ENCODE assay signal across 26 cellular contexts in the genomic region with DNA sequence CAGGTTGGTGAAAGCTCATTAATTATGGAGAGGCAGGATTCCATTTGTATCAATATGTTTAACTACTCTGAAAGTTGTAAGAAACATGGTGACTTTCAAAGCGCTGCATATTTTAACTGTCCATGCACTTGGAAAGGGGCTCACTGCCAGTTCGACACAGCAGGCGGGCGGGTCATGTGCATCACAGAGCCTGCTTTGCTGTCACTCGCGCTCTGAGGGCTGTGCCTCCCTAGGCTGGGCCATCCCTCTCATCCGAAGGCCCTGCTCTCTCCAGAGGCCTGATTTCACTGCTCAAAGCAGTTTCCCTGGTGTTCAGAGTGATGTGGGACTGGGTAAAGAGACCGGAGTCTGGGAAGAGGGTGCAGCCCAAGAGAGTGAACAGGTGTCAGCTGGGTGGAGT.
"Had no signal": no experiment of that assay in that cellular context is flagged by ENCODE, and none has a peak within 500 bp of the region (broad histone marks: within the 10 kb centered on the region; RNA-seq: fewer than 3 reads in every experiment).

No MANE protein-coding gene starts in this region.

- H3K36me3 ChIP-seq: pancreas, prostate gland, right lobe of liver, spleen, suprapubic skin, tibial artery, transverse colon had no signal

- H3K9me3 ChIP-seq: pancreas, prostate gland, right lobe of liver, suprapubic skin, testis had no signal

- ATAC-seq: naive thymus-derived CD8-positive, alpha-beta T cell; natural killer cell treated with Interleukin-12 subunit alpha and Interleukin-12 subunit beta and Interleukin-15 and Interleukin-18, amount 100 ng/mL, for 72 hours; pancreas; right cardiac atrium; stimulated activated effector memory CD8-positive, alpha-beta T cell treated with anti-CD3 and anti-CD28 coated beads, Interleukin-12 subunit alpha, Interleukin-12 subunit beta, amount 100 ng/mL, for 72 hours; stimulated activated naive CD8-positive, alpha-beta T cell treated with anti-CD3 and anti-CD28 coated beads, Interleukin-15, amount 100 ng/mL, for 72 hours; stimulated activated naive CD8-positive, alpha-beta T cell treated with anti-CD3 and anti-CD28 coated beads, Interleukin-15, Interleukin-2, amounts not matched to agents 100 U/mL and 50 U/mL, for 24 hours had no signal

- H3K36me3 Mint-ChIP-seq: naive B cell; naive thymus-derived CD8-positive, alpha-beta T cell; natural killer cell treated with Interleukin-12 subunit alpha and Interleukin-12 subunit beta and Interleukin-15 and Interleukin-18, amount 100 ng/mL, for 72 hours; stimulated activated effector memory CD8-positive, alpha-beta T cell treated with anti-CD3 and anti-CD28 coated beads, Interleukin-12 subunit alpha, Interleukin-12 subunit beta, amount 100 ng/mL, for 72 hours; type B pancreatic cell had no signal

- H3K9me3 Mint-ChIP-seq: type B pancreatic cell had no signal

- DNase-seq: naive B cell; naive thymus-derived CD8-positive, alpha-beta T cell; nephron progenitor cell; occipital lobe; pancreas; right lobe of liver; spleen; stimulated activated CD4-positive, alpha-beta T cell treated with anti-CD3 and anti-CD28 coated beads, Interleukin-12 subunit alpha, Interleukin-12 subunit beta, amount 100 ng/mL, for 4 hours; stimulated activated CD4-positive, alpha-beta T cell treated with anti-CD3 and anti-CD28 coated beads, Interleukin-1b, Interleukin-23, amount 100 ng/mL, for 48 hours; stimulated activated CD4-positive, alpha-beta T cell treated with anti-CD3 and anti-CD28 coated beads, Interleukin-4, amount 100 ng/mL, for 1 hour; stimulated activated naive CD4-positive, alpha-beta T cell; stimulated activated naive CD8-positive, alpha-beta T cell treated with anti-CD3 and anti-CD28 coated beads, Interleukin-15, amount 100 ng/mL, for 72 hours; stimulated activated naive CD8-positive, alpha-beta T cell treated with anti-CD3 and anti-CD28 coated beads, Interleukin-15, Interleukin-2, amounts not matched to agents 100 U/mL and 50 U/mL, for 24 hours; substantia nigra; testis; tibial artery; transverse colon had no signal

- H3K27me3 Mint-ChIP-seq: naive B cell; naive thymus-derived CD8-positive, alpha-beta T cell; natural killer cell treated with Interleukin-12 subunit alpha and Interleukin-12 subunit beta and Interleukin-15 and Interleukin-18, amount 100 ng/mL, for 72 hours; stimulated activated naive CD8-positive, alpha-beta T cell treated with anti-CD3 and anti-CD28 coated beads, Interleukin-15, amount 100 ng/mL, for 72 hours had no signal

- H3K27ac ChIP-seq: pancreas, prostate gland, right lobe of liver, skin epidermis, spleen, suprapubic skin, testis, tibial artery, transverse colon had no signal

- H3K4me2 ChIP-seq: smooth muscle cell had no signal

- H3K4me3 ChIP-seq: pancreas, prostate gland, right lobe of liver, skin epidermis, smooth muscle cell, spleen, suprapubic skin, testis, tibial artery, transverse colon had no signal

- H3K27ac Mint-ChIP-seq: naive B cell; naive thymus-derived CD8-positive, alpha-beta T cell; natural killer cell treated with Interleukin-12 subunit alpha and Interleukin-12 subunit beta and Interleukin-15 and Interleukin-18, amount 100 ng/mL, for 72 hours; nephron progenitor cell; stimulated activated effector memory CD8-positive, alpha-beta T cell treated with anti-CD3 and anti-CD28 coated beads, Interleukin-12 subunit alpha, Interleukin-12 subunit beta, amount 100 ng/mL, for 72 hours; stimulated activated naive CD8-positive, alpha-beta T cell treated with anti-CD3 and anti-CD28 coated beads, Interleukin-15, amount 100 ng/mL, for 72 hours; type B pancreatic cell had no signal

- H3K4me1 ChIP-seq: pancreas, prostate gland, right lobe of liver, spleen, suprapubic skin, testis, tibial artery, transverse colon had no signal

- H3K27me3 ChIP-seq: pancreas, right lobe of liver, spleen, suprapubic skin, testis, tibial artery, transverse colon had no signal

- H3K4me1 Mint-ChIP-seq: naive B cell; naive thymus-derived CD8-positive, alpha-beta T cell; nephron progenitor cell; neural crest cell; stimulated activated effector memory CD8-positive, alpha-beta T cell treated with anti-CD3 and anti-CD28 coated beads, Interleukin-12 subunit alpha, Interleukin-12 subunit beta, amount 100 ng/mL, for 72 hours; stimulated activated naive CD8-positive, alpha-beta T cell treated with anti-CD3 and anti-CD28 coated beads, Interleukin-15, amount 100 ng/mL, for 72 hours had no signal

- H3K4me3 Mint-ChIP-seq: naive B cell; naive thymus-derived CD8-positive, alpha-beta T cell; natural killer cell treated with Interleukin-12 subunit alpha and Interleukin-12 subunit beta and Interleukin-15 and Interleukin-18, amount 100 ng/mL, for 72 hours; nephron progenitor cell; neural crest cell; stimulated activated effector memory CD8-positive, alpha-beta T cell treated with anti-CD3 and anti-CD28 coated beads, Interleukin-12 subunit alpha, Interleukin-12 subunit beta, amount 100 ng/mL, for 72 hours; stimulated activated naive CD8-positive, alpha-beta T cell treated with anti-CD3 and anti-CD28 coated beads, Interleukin-15, amount 100 ng/mL, for 72 hours; type B pancreatic cell had no signal
